Comparison of ENCODE assay signal across 11 cellular contexts in genomic region chr2:181682795-181683517, GRCh38. TPM values are rescaled to one million over a fixed set of nuclear protein-coding genes. Genes with fewer than 3 reads are reported as not detected.
A peak's percentile ranks its signal among the peaks of the same experiment; 100 is the strongest.
DNase-seq lines count a peak whose midpoint lies in the region; ATAC-seq and TF ChIP-seq lines count a peak whose summit lies in the region.
"Had no signal": no experiment of that assay in that cellular context is flagged by ENCODE, and none has a peak within 500 bp of the region (broad histone marks: within the 10 kb centered on the region; RNA-seq: fewer than 3 reads in every experiment).

No MANE protein-coding gene starts in this region.

- DNase-seq in GM03348 (ENCODE audit: low spot score) (peak; percentile 4), coronary artery (ENCODE audit: low spot score) (no peak), neural crest cell (ENCODE audit: low read depth, low spot score) (no peak), heart right ventricle (no peak)
- DNase-seq: erythroblast, GF-D8, NCI-H1930 had no signal

- H3K9me3 ChIP-seq in heart right ventricle: peaks cover 0 to 3% (median 0%) of the 10 kb centered on the region in 11 donors

- H3K27me3 Mint-ChIP-seq in IgD-negative memory B cell: peaks cover 81% of the 10 kb centered on the region
- H3K27me3 Mint-ChIP-seq in neural crest cell (ENCODE audit: low read depth): peaks cover 100% of the 10 kb centered on the region

- H3K4me3 Mint-ChIP-seq in IgD-negative memory B cell (peak overlapping the region; percentile 50 to 88 (median 69)), neural crest cell (peak overlapping the region; percentile 85)

- intact Hi-C loops in heart right ventricle (cut with DNase I): no loop called here

- H3K4me1 ChIP-seq in heart right ventricle: peaks cover 0 to 28% (median 12%) of the 10 kb centered on the region in 9 donors

- H3K36me3 Mint-ChIP-seq in IgD-negative memory B cell (peaks cover 2% of the 10 kb centered on the region), neural crest cell (ENCODE audit: low read depth) (no peaks in the 10 kb centered on the region)

- H3K36me3 ChIP-seq in heart right ventricle: no peaks in the 10 kb centered on the region

- H3K4me1 Mint-ChIP-seq in IgD-negative memory B cell (peaks cover 26 to 53% (median 37%) of the 10 kb centered on the region in 3 donors), neural crest cell (peaks cover 43% of the 10 kb centered on the region)

- H3K27ac Mint-ChIP-seq in IgD-negative memory B cell (peak overlapping the region; percentile 68 to 89 (median 87)), neural crest cell (ENCODE audit: unreplicated experiment) (no peak overlapping the region)

- H3K27me3 ChIP-seq in heart right ventricle: peaks cover 19 to 100% (median 97%) of the 10 kb centered on the region in 7 donors

- H3K4me3 ChIP-seq in coronary artery (peak overlapping the region; percentile 57), heart right ventricle (no peak overlapping the region)

- 1 to 2% methylated on average over 42 of the region's 42 CpGs for WGBS in heart right ventricle, 2 donors

- ATAC-seq in GM18867 (IDR thresholded peaks at IDR 0.05; ENCODE audit: unreplicated experiment) (no peak), HG03025 (IDR thresholded peaks at IDR 0.05; ENCODE audit: low FRiP score, unreplicated experiment) (no peak), HG02870 (IDR thresholded peaks at IDR 0.05; ENCODE audit: unreplicated experiment) (no peak), heart right ventricle (no peak)

- no peak overlapping the region for H3K27ac ChIP-seq in coronary artery
- no peak overlapping the region for H3K27ac ChIP-seq in heart right ventricle

- H3K9me3 Mint-ChIP-seq in IgD-negative memory B cell (peaks cover 0 to 10% (median 3%) of the 10 kb centered on the region in 3 donors), neural crest cell (no peaks in the 10 kb centered on the region)

- no peak for TF ChIP-seq CTCF in coronary artery (IDR thresholded peaks at IDR 0.05)
- no peak for TF ChIP-seq CTCF in neural crest cell (conservative IDR thresholded peaks at IDR 0.05)
- no peak for TF ChIP-seq CTCF in heart right ventricle (IDR thresholded peaks at IDR 0.05)

RNA-seq across cellular contexts. Expression of gene NEUROD1, which starts 2.6 kb away (rescaled TPM):
- not detected for polyA plus RNA-seq in IgD-negative memory B cell
- total RNA-seq in neural crest cell: 2.5 and 2.7 TPM in 2 replicates
- total RNA-seq in heart right ventricle: not detected
- not detected for polyA plus RNA-seq in heart right ventricle

RNA-seq across cellular contexts. Expression of gene CERKL, which starts 26.1 kb away (rescaled TPM):
- 13.0 TPM for polyA plus RNA-seq in IgD-negative memory B cell
- total RNA-seq in neural crest cell: 0.23 and 0.28 TPM in 2 replicates
- total RNA-seq in heart right ventricle: not detected
- not detected for polyA plus RNA-seq in heart right ventricle
